Comparison of ENCODE assay signal across 10 cellular contexts in genomic region chr5:59069438-59070079, GRCh38.
DNase-seq lines count a peak whose midpoint lies in the region; ATAC-seq and TF ChIP-seq lines count a peak whose summit lies in the region.
"Had no signal": no experiment of that assay in that cellular context is flagged by ENCODE, and none has a peak within 500 bp of the region (broad histone marks: within the 10 kb centered on the region; RNA-seq: fewer than 3 reads in every experiment).

No MANE protein-coding gene starts in this region.

- H4K20me1 ChIP-seq in PC-9 (ENCODE audit: insufficient read depth): no peaks in the 10 kb centered on the region

- no TSS peak for BruUV-seq in PC-9 (replicated peaks; lab: Mats Ljungman, UMichigan)

- TF ChIP-seq CTCF in PC-9 (conservative IDR thresholded peaks at IDR 0.05): no peak
- no peak for TF ChIP-seq CTCF in fibroblast of pulmonary artery (IDR thresholded peaks at IDR 0.05; ENCODE audit: low read length, missing control alignments)
- no peak for TF ChIP-seq CTCF in nephron progenitor cell (IDR thresholded peaks at IDR 0.05)

- peaks cover 14% of the 10 kb centered on the region for H3K9me3 Mint-ChIP-seq in nephron progenitor cell
- H3K9me3 Mint-ChIP-seq in activated CD4-positive, alpha-beta T cell treated with anti-CD3 and anti-CD28 coated beads for 36 hours (ENCODE audit: low read depth): no peaks in the 10 kb centered on the region

- no peaks in the 10 kb centered on the region for H3F3A ChIP-seq in PC-9 (ENCODE audit: insufficient read depth, low read depth)

- H3K27me3 Mint-ChIP-seq in nephron progenitor cell (ENCODE audit: low read depth, poor library complexity): no peaks in the 10 kb centered on the region
- H3K27me3 Mint-ChIP-seq in activated CD4-positive, alpha-beta T cell treated with anti-CD3 and anti-CD28 coated beads for 36 hours: peaks cover 5% of the 10 kb centered on the region

- no peak overlapping the region for H3K4me3 ChIP-seq in PC-9
- no peak overlapping the region for H3K4me3 ChIP-seq in fibroblast of pulmonary artery (replicated peaks; ENCODE audit: low read depth, low read length)
- H3K4me3 ChIP-seq: uterus had no signal

- no peaks in the 10 kb centered on the region for H3K36me3 ChIP-seq in PC-9 (ENCODE audit: low read depth)
- H3K36me3 ChIP-seq: uterus had no signal

- no peaks in the 10 kb centered on the region for H3K9me2 ChIP-seq in PC-9 (ENCODE audit: insufficient read depth)

- H3K36me3 Mint-ChIP-seq in nephron progenitor cell (ENCODE audit: low read depth): peaks cover 14% of the 10 kb centered on the region
- H3K36me3 Mint-ChIP-seq in activated CD4-positive, alpha-beta T cell treated with anti-CD3 and anti-CD28 coated beads for 36 hours (ENCODE audit: low read depth): no peaks in the 10 kb centered on the region

- H3K9me3 ChIP-seq in PC-9 (ENCODE audit: insufficient read depth, low read depth): no peaks in the 10 kb centered on the region
- H3K9me3 ChIP-seq: uterus had no signal

- POLR2A ChIA-PET in PC-9 (lab: Charles Lee; ENCODE audit: unreplicated experiment): no interaction called here
- POLR2A ChIA-PET in activated CD4-positive, alpha-beta T cell treated with anti-CD3 and anti-CD28 coated beads for 36 hours (lab: Charles Lee): no interaction called here

- intact Hi-C loops in PC-9 (cut with micrococcal nuclease; ENCODE audit: unreplicated experiment): no loop called here
- intact Hi-C loops in activated CD4-positive, alpha-beta T cell treated with anti-CD3 and anti-CD28 coated beads for 36 hours (cut with DNase I, micrococcal nuclease): no loop called here

- H3K79me2 ChIP-seq in PC-9 (ENCODE audit: low read depth): no peaks in the 10 kb centered on the region

- no peak overlapping the region for H2AFZ ChIP-seq in PC-9

- H3K27ac ChIP-seq in PC-9: no peak overlapping the region
- H3K27ac ChIP-seq: uterus had no signal

- H3K27me3 ChIP-seq in PC-9 (ENCODE audit: insufficient read depth, low read depth): no peaks in the 10 kb centered on the region
- H3K27me3 ChIP-seq: uterus had no signal

- DNase-seq in COLO829 (ENCODE audit: low spot score) (peak; percentile 69), PC-9 (peak; percentile 23 to 47), fibroblast of pulmonary artery (ENCODE audit: low read depth) (peak; percentile 95), nephron progenitor cell (no peak), NCI-H774 (lab: John Stamatoyannopoulos, UW) (no peak)
- DNase-seq in central memory CD4-positive, alpha-beta T cell: no peak
- no peak for DNase-seq in activated CD4-positive, alpha-beta T cell treated with anti-CD3 and anti-CD28 coated beads for 36 hours
- DNase-seq: foreskin melanocyte had no signal

- peak overlapping the region; percentile 73 for H3K27ac Mint-ChIP-seq in nephron progenitor cell
- no peak overlapping the region for H3K27ac Mint-ChIP-seq in activated CD4-positive, alpha-beta T cell treated with anti-CD3 and anti-CD28 coated beads for 36 hours

- no peak overlapping the region for H3K4me2 ChIP-seq in PC-9

- H3K4me1 ChIP-seq in PC-9 (replicated peaks; ENCODE audit: insufficient read depth): 0 out of 2 replicates have a peak, but pooled peaks cover 2% of the 10 kb centered on the region
- H3K4me1 ChIP-seq: uterus had no signal

- CTCF ChIA-PET in PC-9 (lab: Charles Lee): no interaction called here
- CTCF ChIA-PET in activated CD4-positive, alpha-beta T cell treated with anti-CD3 and anti-CD28 coated beads for 36 hours (lab: Charles Lee): no interaction called here

- H3K4me1 Mint-ChIP-seq in nephron progenitor cell: peaks cover 17% of the 10 kb centered on the region
- peaks cover 6% of the 10 kb centered on the region for H3K4me1 Mint-ChIP-seq in activated CD4-positive, alpha-beta T cell treated with anti-CD3 and anti-CD28 coated beads for 36 hours

- H3K4me3 Mint-ChIP-seq in nephron progenitor cell: no peak overlapping the region
- H3K4me3 Mint-ChIP-seq in activated CD4-positive, alpha-beta T cell treated with anti-CD3 and anti-CD28 coated beads for 36 hours: no peak overlapping the region

- ATAC-seq in HG02798 (IDR thresholded peaks at IDR 0.05; ENCODE audit: poor library complexity, unreplicated experiment): no peak
- ATAC-seq in activated CD4-positive, alpha-beta T cell treated with anti-CD3 and anti-CD28 coated beads for 36 hours: no peak

Comparison
In these comparisons a context has a peak if more than half of its experiments do, and no peak if none do; other contexts are left out.
1. DNase-seq: peak in COLO829 (single experiment), PC-9 (2 of 2) and fibroblast of pulmonary artery (single experiment); none in nephron progenitor cell (single experiment), NCI-H774 (single experiment), central memory CD4-positive, alpha-beta T cell (single experiment) and activated CD4-positive, alpha-beta T cell treated with anti-CD3 and anti-CD28 coated beads for 36 hours (single experiment).